Comparison of ENCODE assay signal across 8 cellular contexts in genomic region chr12:15276088-15276698, GRCh38. TPM values are rescaled to one million over a fixed set of nuclear protein-coding genes. Genes with fewer than 3 reads are reported as not detected.
DNase-seq lines count a peak whose midpoint lies in the region; ATAC-seq and TF ChIP-seq lines count a peak whose summit lies in the region.

No MANE protein-coding gene starts in this region.

- H4K20me1 ChIP-seq in OCI-LY1 (ENCODE audit: insufficient read depth, low read length) (no peaks in the 10 kb centered on the region), neural cell (ENCODE audit: insufficient read depth) (no peaks in the 10 kb centered on the region)

- peak; percentile 39 for DNase-seq in H4 (ENCODE audit: low spot score)
- no peak for DNase-seq in epithelial cell of prostate (ENCODE audit: low read depth, low spot score)
- no peak for DNase-seq in stimulated activated naive CD4-positive, alpha-beta T cell treated with Interleukin-2 at 50 U/mL for 16 hours (lab: John Stamatoyannopoulos, UW)

- H3K9me3 ChIP-seq in OCI-LY1 (ENCODE audit: low read length) (no peaks in the 10 kb centered on the region), neural cell (ENCODE audit: low read length) (no peaks in the 10 kb centered on the region)

- TF ChIP-seq EP300 in neural cell (conservative IDR thresholded peaks at IDR 0.05; ENCODE audit: poor library complexity, severe bottlenecking): no peak

- H3K4me3 ChIP-seq in OCI-LY1 (ENCODE audit: low read depth, low read length, poor library complexity, severe bottlenecking) (no peak overlapping the region), neural cell (ENCODE audit: low read length) (no peak overlapping the region)

- no peaks in the 10 kb centered on the region for H3K9me2 ChIP-seq in OCI-LY1 (ENCODE audit: low read depth, low read length)
- H3K9me2 ChIP-seq in neural cell (ENCODE audit: insufficient read depth, low read length): no peaks in the 10 kb centered on the region

- H3F3A ChIP-seq in OCI-LY1 (ENCODE audit: insufficient read depth, low read length): no peaks in the 10 kb centered on the region
- H3F3A ChIP-seq in neural cell (ENCODE audit: insufficient read depth, low read length, poor library complexity, severe bottlenecking): no peaks in the 10 kb centered on the region

- no peaks in the 10 kb centered on the region for H3K36me3 ChIP-seq in OCI-LY1 (ENCODE audit: insufficient read depth, low read length)
- no peaks in the 10 kb centered on the region for H3K36me3 ChIP-seq in neural cell (ENCODE audit: insufficient read depth, low read length)

- H3K27ac ChIP-seq in C4-2B (no peak overlapping the region), OCI-LY1 (ENCODE audit: low read depth, low read length, poor library complexity, severe bottlenecking) (no peak overlapping the region), epithelial cell of prostate (peak overlapping the region; percentile 77), neural cell (ENCODE audit: low read length) (no peak overlapping the region)

- H3K9ac ChIP-seq in OCI-LY1 (ENCODE audit: low read length) (no peak overlapping the region), neural cell (ENCODE audit: low read length) (no peak overlapping the region)

- ATAC-seq in HG03045 (IDR thresholded peaks at IDR 0.05; ENCODE audit: unreplicated experiment) (no peak), HG03159 (IDR thresholded peaks at IDR 0.05; ENCODE audit: unreplicated experiment) (no peak)

- H3K79me2 ChIP-seq in OCI-LY1 (ENCODE audit: insufficient read depth, low read length) (no peaks in the 10 kb centered on the region), neural cell (replicated peaks; ENCODE audit: insufficient read depth, low read length) (no peaks in the 10 kb centered on the region)

- peak; percentile 79 for TF ChIP-seq CTCF in C4-2B (conservative IDR thresholded peaks at IDR 0.05)
- peak; percentile 78 for TF ChIP-seq CTCF in OCI-LY1 (IDR thresholded peaks at IDR 0.05; ENCODE audit: low read length)
- peak; percentile 87 for TF ChIP-seq CTCF in neural cell (IDR thresholded peaks at IDR 0.05; ENCODE audit: poor library complexity, severe bottlenecking)

- no peaks in the 10 kb centered on the region for H3K4me1 ChIP-seq in OCI-LY1 (ENCODE audit: insufficient read depth, low read length, severe bottlenecking)

- H2AFZ ChIP-seq in OCI-LY1 (ENCODE audit: low read length) (no peak overlapping the region), neural cell (ENCODE audit: low read depth, low read length) (no peak overlapping the region)

- peak; percentile 92 for TF ChIP-seq RAD21 in neural cell (conservative IDR thresholded peaks at IDR 0.05)

- H3K4me2 ChIP-seq in OCI-LY1 (ENCODE audit: low read length): no peak overlapping the region
- no peak overlapping the region for H3K4me2 ChIP-seq in neural cell (ENCODE audit: low read length)

- H3K27me3 ChIP-seq in OCI-LY1 (ENCODE audit: insufficient read depth, low read length): no peaks in the 10 kb centered on the region
- no peaks in the 10 kb centered on the region for H3K27me3 ChIP-seq in neural cell (ENCODE audit: insufficient read depth, low read depth, low read length)

TF ChIP-seq in neural cell, 6 proteins besides CTCF, POLR2A, EP300 and RAD21:
- TF ChIP-seq MXI1 (conservative IDR thresholded peaks at IDR 0.05; ENCODE audit: poor library complexity, severe bottlenecking) (no peak), SMC3 (conservative IDR thresholded peaks at IDR 0.05; ENCODE audit: poor library complexity) (peak; percentile 96), EZH2 (IDR thresholded peaks at IDR 0.05; ENCODE audit: borderline replicate concordance, insufficient read depth, low read length, poor library complexity, severe bottlenecking) (no peak), POLR2AphosphoS5 (IDR thresholded peaks at IDR 0.05) (no peak), TAF1 (IDR thresholded peaks at IDR 0.05; ENCODE audit: low read depth) (no peak), REST (IDR thresholded peaks at IDR 0.05; ENCODE audit: borderline replicate concordance) (peak; percentile 73)

RNA-seq across cellular contexts. Expression of gene PTPRO, which starts 46.1 kb away (rescaled TPM):
- total RNA-seq in H4 (2014; rRNA removed; shearing (Covaris generic)): 1.2 and 1.7 TPM in 2 replicates
- polyA plus RNA-seq in neural cell: 120 and 124 TPM in 2 replicates
- polyA minus RNA-seq in neural cell: 143 and 183 TPM in 2 replicates

RNA-seq across cellular contexts. Expression of gene RERG, which starts 55.0 kb away (rescaled TPM):
- total RNA-seq in H4 (2014; rRNA removed; shearing (Covaris generic)): 0.14 and 0.25 TPM in 2 replicates
- polyA plus RNA-seq in neural cell: 0.70 and 0.87 TPM in 2 replicates
- 0.49 and 1.2 TPM in 2 replicates for polyA minus RNA-seq in neural cell
